Comparison of ENCODE assay signal across 16 cellular contexts in genomic region chr16:89107209-89107582, GRCh38. TPM values are rescaled to one million over a fixed set of nuclear protein-coding genes. Genes with fewer than 3 reads are reported as not detected.
DNase-seq lines count a peak whose midpoint lies in the region; ATAC-seq and TF ChIP-seq lines count a peak whose summit lies in the region.
"Had no signal": no experiment of that assay in that cellular context is flagged by ENCODE, and none has a peak within 500 bp of the region (broad histone marks: within the 10 kb centered on the region; RNA-seq: fewer than 3 reads in every experiment).

No MANE protein-coding gene starts in this region.

- H3K4me2 ChIP-seq in BLaER1, result peak overlapping the region; percentile 99

- H3K4me1 ChIP-seq in BLaER1, result peaks cover 94% of the 10 kb centered on the region
- H3K4me1 ChIP-seq in RWPE2 (ENCODE audit: insufficient read depth, poor library complexity, severe bottlenecking), result no peaks in the 10 kb centered on the region
- H3K4me1 ChIP-seq in HAP-1, result no peaks in the 10 kb centered on the region

- DNase-seq in CD4-positive, alpha-beta T cell, result no peak
- DNase-seq in RWPE2 (ENCODE audit: low spot score) (peak; percentile 45), nephron progenitor cell (no peak), HAP-1 (ENCODE audit: low spot score in 2 of 2) (no peak), KBM-7 (no peak)
- DNase-seq in activated naive CD4-positive, alpha-beta T cell treated with anti-CD3 and anti-CD28 coated beads, Interleukin-2, amount 50 U/mL, for 16 hours, result no peak
- DNase-seq: ACHN, Calu3, DMS 273 treated with DMSO at 0.1 percent for 48 hours, IMR-90 had no signal

- in situ Hi-C loops in HAP-1 (cut with MboI; ENCODE audit: low sequenced_read_pairs) (no loop called here), KBM-7 (cut with MboI; ENCODE audit: low pct_unique_long_range_greater_than_20kb, low sequenced_read_pairs) (no loop called here)

- peaks cover 58% of the 10 kb centered on the region for H3K36me3 Mint-ChIP-seq in CD4-positive, alpha-beta T cell (ENCODE audit: low read depth)
- H3K36me3 Mint-ChIP-seq in nephron progenitor cell (ENCODE audit: low read depth), result peaks cover 33% of the 10 kb centered on the region

- CTCF ChIA-PET in CD4-positive, alpha-beta T cell (lab: Charles Lee), result no interaction called here

- H3K27me3 ChIP-seq in BLaER1 (no peaks in the 10 kb centered on the region), RWPE2 (ENCODE audit: insufficient read depth, poor library complexity, severe bottlenecking) (no peaks in the 10 kb centered on the region), HAP-1 (ENCODE audit: low read depth) (no peaks in the 10 kb centered on the region)
- H3K27me3 ChIP-seq in CD4-positive, alpha-beta T cell (ENCODE audit: control insufficient read depth, insufficient read depth, low read length), result no peaks in the 10 kb centered on the region

- H3K4me1 Mint-ChIP-seq in CD4-positive, alpha-beta T cell (ENCODE audit: low read depth), result peaks cover 30% of the 10 kb centered on the region
- peaks cover 10% of the 10 kb centered on the region for H3K4me1 Mint-ChIP-seq in nephron progenitor cell

- no peak for TF ChIP-seq CTCF in CD4-positive, alpha-beta T cell (IDR thresholded peaks at IDR 0.05)
- TF ChIP-seq CTCF in RWPE2 (IDR thresholded peaks at IDR 0.05; ENCODE audit: poor library complexity, severe bottlenecking) (no peak), nephron progenitor cell (IDR thresholded peaks at IDR 0.05) (no peak)

- POLR2A ChIA-PET in CD4-positive, alpha-beta T cell (lab: Charles Lee), result no interaction called here

- H3K4me3 ChIP-seq in BLaER1, result no peak overlapping the region
- H3K4me3 ChIP-seq in RWPE2 (ENCODE audit: severe bottlenecking), result no peak overlapping the region
- no peak overlapping the region for H3K4me3 ChIP-seq in HAP-1

- H3K27ac ChIP-seq in BLaER1 (peak overlapping the region; percentile 54), RWPE2 (ENCODE audit: poor library complexity, severe bottlenecking) (no peak overlapping the region)
- no peak overlapping the region for H3K27ac ChIP-seq in CD4-positive, alpha-beta T cell (ENCODE audit: low read depth, low read length)
- H3K27ac ChIP-seq: HL-60 had no signal

- H3K9ac ChIP-seq in BLaER1, result peak overlapping the region; percentile 23; the same call in 1 of the 2 replicates

- peak overlapping the region; percentile 65 for H3K4me3 Mint-ChIP-seq in CD4-positive, alpha-beta T cell
- no peak overlapping the region for H3K4me3 Mint-ChIP-seq in nephron progenitor cell
- H3K4me3 Mint-ChIP-seq: B cell, CD14-positive monocyte had no signal

- peaks cover 74% of the 10 kb centered on the region for H3K36me3 ChIP-seq in BLaER1
- H3K36me3 ChIP-seq in RWPE2 (ENCODE audit: low read depth), result peaks cover 50% of the 10 kb centered on the region
- peaks cover 30% of the 10 kb centered on the region for H3K36me3 ChIP-seq in HAP-1 (replicated peaks)

- intact Hi-C loops in CD4-positive, alpha-beta T cell (cut with DNase I, micrococcal nuclease), result no loop called here

- ATAC-seq in CD4-positive, alpha-beta T cell (ENCODE audit: poor library complexity), result no peak
- ATAC-seq in RWPE2 (ENCODE audit: low read depth) (no peak), HG02642 (IDR thresholded peaks at IDR 0.05; ENCODE audit: poor library complexity, unreplicated experiment) (no peak)
- ATAC-seq: HCT116 had no signal

- H4K20me1 ChIP-seq in BLaER1, result peaks cover 45% of the 10 kb centered on the region

- H3K27ac Mint-ChIP-seq in CD4-positive, alpha-beta T cell, result peak overlapping the region; percentile 59
- H3K27ac Mint-ChIP-seq in nephron progenitor cell, result peak overlapping the region; percentile 6
- H3K27ac Mint-ChIP-seq: B cell had no signal

- H3K9me3 ChIP-seq in BLaER1, result peaks cover 13% of the 10 kb centered on the region
- no peaks in the 10 kb centered on the region for H3K9me3 ChIP-seq in CD4-positive, alpha-beta T cell (ENCODE audit: control insufficient read depth, low read length)
- no peaks in the 10 kb centered on the region for H3K9me3 ChIP-seq in RWPE2 (ENCODE audit: severe bottlenecking)
- no peaks in the 10 kb centered on the region for H3K9me3 ChIP-seq in HAP-1

- H3K27me3 Mint-ChIP-seq in CD4-positive, alpha-beta T cell, result no peaks in the 10 kb centered on the region
- no peaks in the 10 kb centered on the region for H3K27me3 Mint-ChIP-seq in nephron progenitor cell (ENCODE audit: low read depth, poor library complexity)
- H3K27me3 Mint-ChIP-seq: B cell had no signal

- H3K9me3 Mint-ChIP-seq in CD4-positive, alpha-beta T cell, result no peaks in the 10 kb centered on the region
- H3K9me3 Mint-ChIP-seq in nephron progenitor cell, result no peaks in the 10 kb centered on the region

RNA-seq across cellular contexts. Expression of gene ACSF3, which starts 13.5 kb away (rescaled TPM):
- 10 to 100 TPM; 44.7 to 49.5 TPM for total RNA-seq in CD4-positive, alpha-beta T cell
